Comparison of ENCODE assay signal across 25 cellular contexts in genomic region chr11:12857572-12857971, GRCh38.
DNase-seq lines count a peak whose midpoint lies in the region; FAIRE-seq and TF ChIP-seq lines count a peak whose summit lies in the region.
"Had no signal": no experiment of that assay in that cellular context is flagged by ENCODE, and none has a peak within 500 bp of the region (broad histone marks: within the 10 kb centered on the region; RNA-seq: fewer than 3 reads in every experiment).

No MANE protein-coding gene starts in this region.

- H3K4me1 Mint-ChIP-seq in H9, result peaks cover 43% of the 10 kb centered on the region in 2 experiments
- peaks cover 40% of the 10 kb centered on the region for H3K4me1 Mint-ChIP-seq in astrocyte (ENCODE audit: low read depth, unreplicated experiment)
- peaks cover 41% of the 10 kb centered on the region for H3K4me1 Mint-ChIP-seq in progenitor cell of endocrine pancreas (ENCODE audit: low read depth)

- no peak for FAIRE-seq in astrocyte (lab: Jason Lieb, UNC)
- FAIRE-seq: A204.1, HTR-8/SVneo, RCC 7860 had no signal

- H3K36me3 Mint-ChIP-seq in H9 (ENCODE audit: insufficient read depth in 1 of 3, low read depth in 3 of 3), result peaks cover 3 to 8% (median 4%) of the 10 kb centered on the region in 3 experiments; a peak in 3 of 7 replicates
- H3K36me3 Mint-ChIP-seq in astrocyte (ENCODE audit: low read depth, unreplicated experiment), result peaks cover 30% of the 10 kb centered on the region
- no peaks in the 10 kb centered on the region for H3K36me3 Mint-ChIP-seq in progenitor cell of endocrine pancreas (ENCODE audit: insufficient read depth)

- H3K9me3 ChIP-seq in H9 (ENCODE audit: control insufficient read depth, low read depth, low read length) (no peaks in the 10 kb centered on the region), astrocyte (ENCODE audit: insufficient read depth, low read depth, low read length) (no peaks in the 10 kb centered on the region), mesenchymal stem cell (ENCODE audit: control insufficient read depth, low read length) (no peaks in the 10 kb centered on the region)
- H3K9me3 ChIP-seq: BLaER1 treated with 17β-estradiol and CSF1 and Interleukin-3, amounts not matched to agents 10 nM and 100 nM had no signal

- H3T11ph ChIP-seq in H9 (ENCODE audit: low read length), result no peak overlapping the region

- H2BK5ac ChIP-seq in H9 (ENCODE audit: insufficient read length, low read length) (no peak overlapping the region), mesenchymal stem cell (ENCODE audit: low read depth, low read length, poor library complexity, severe bottlenecking) (no peak overlapping the region)

- H2BK120ac ChIP-seq in H9 (ENCODE audit: low read depth, low read length, poor library complexity, severe bottlenecking) (no peak overlapping the region), mesenchymal stem cell (ENCODE audit: low read depth, low read length) (no peak overlapping the region)

- H3K23ac ChIP-seq in H9 (ENCODE audit: insufficient read length, low read depth, low read length), result no peak overlapping the region
- H3K23ac ChIP-seq in mesenchymal stem cell (ENCODE audit: low read length in 2 of 2), result no peak overlapping the region

- H4K5ac ChIP-seq in H9 (ENCODE audit: insufficient read length, low read depth, low read length), result no peak overlapping the region

- H4K91ac ChIP-seq in H9 (ENCODE audit: insufficient read length, low read depth, low read length) (no peak overlapping the region), mesenchymal stem cell (ENCODE audit: low read length) (no peak overlapping the region)

- H2BK20ac ChIP-seq in H9 (ENCODE audit: low read depth, low read length, poor library complexity, severe bottlenecking), result no peak overlapping the region

- H2AK5ac ChIP-seq in H9 (ENCODE audit: insufficient read length, low read length), result no peak overlapping the region
- no peak overlapping the region for H2AK5ac ChIP-seq in mesenchymal stem cell (ENCODE audit: low read length, severe bottlenecking)

- H4K8ac ChIP-seq in H9 (replicated peaks; ENCODE audit: insufficient read length, low read depth, low read length) (no peak overlapping the region), mesenchymal stem cell (ENCODE audit: low read length) (peak overlapping the region; percentile 24)

- in situ Hi-C loops in ACHN (cut with HindIII; ENCODE audit: low pct_ligation_motif_present, low pct_unique_long_range_greater_than_20kb, low sequenced_read_pairs), result no loop called here

- no peaks in the 10 kb centered on the region for H3K27me3 ChIP-seq in H9 (ENCODE audit: insufficient read depth, low read length)
- no peaks in the 10 kb centered on the region for H3K27me3 ChIP-seq in astrocyte (ENCODE audit: insufficient read depth, low read length)
- no peaks in the 10 kb centered on the region for H3K27me3 ChIP-seq in mesenchymal stem cell (ENCODE audit: control insufficient read depth in 1 of 2, insufficient read depth in 1 of 2, low read length in 2 of 2)
- H3K27me3 ChIP-seq: BLaER1 treated with 17β-estradiol and CSF1 and Interleukin-3, amounts not matched to agents 10 nM and 100 nM had no signal

- H3K4me3 Mint-ChIP-seq in H9, result no peak overlapping the region
- no peak overlapping the region for H3K4me3 Mint-ChIP-seq in astrocyte (ENCODE audit: unreplicated experiment)
- H3K4me3 Mint-ChIP-seq in progenitor cell of endocrine pancreas (ENCODE audit: low read depth), result no peak overlapping the region
- H3K4me3 Mint-ChIP-seq: CD4-positive, alpha-beta T cell had no signal

- H3K27me3 Mint-ChIP-seq in H9 (ENCODE audit: low read depth) (no peaks in the 10 kb centered on the region), astrocyte (ENCODE audit: low read depth, unreplicated experiment) (no peaks in the 10 kb centered on the region), progenitor cell of endocrine pancreas (no peaks in the 10 kb centered on the region)

- H3K4ac ChIP-seq in H9 (ENCODE audit: low read depth, low read length) (no peak overlapping the region), mesenchymal stem cell (ENCODE audit: low read depth in 1 of 2, low read length in 2 of 2) (no peak overlapping the region)

- H2AFZ ChIP-seq in H9 (ENCODE audit: low read length) (no peak overlapping the region), astrocyte (ENCODE audit: low read depth, low read length) (no peak overlapping the region), mesenchymal stem cell (ENCODE audit: low read depth, low read length) (no peak overlapping the region)

- no peak overlapping the region for H3K27ac ChIP-seq in H9 (ENCODE audit: insufficient read length, low read depth, low read length)
- no peak overlapping the region for H3K27ac ChIP-seq in astrocyte (ENCODE audit: low read depth, low read length)
- no peak overlapping the region for H3K27ac ChIP-seq in mesenchymal stem cell (ENCODE audit: low read length, poor library complexity, severe bottlenecking)
- H3K27ac ChIP-seq: BLaER1 treated with 17β-estradiol and CSF1 and Interleukin-3, amounts not matched to agents 10 nM and 100 nM; SK-N-MC had no signal

- H2BK15ac ChIP-seq in H9 (ENCODE audit: low read depth, low read length) (no peak overlapping the region), mesenchymal stem cell (ENCODE audit: low read depth, poor library complexity, severe bottlenecking) (no peak overlapping the region)

- no peak overlapping the region for H3K14ac ChIP-seq in H9 (ENCODE audit: insufficient read depth, low read length)
- no peak overlapping the region for H3K14ac ChIP-seq in mesenchymal stem cell (ENCODE audit: low read length in 2 of 2)

- TF ChIP-seq CTCF in H9 (conservative IDR thresholded peaks at IDR 0.05), result no peak
- no peak for TF ChIP-seq CTCF in astrocyte (IDR thresholded peaks at IDR 0.05; ENCODE audit: insufficient read depth, low read depth, low read length)
- no peak for TF ChIP-seq CTCF in progenitor cell of endocrine pancreas (IDR thresholded peaks at IDR 0.05; ENCODE audit: unreplicated experiment)
- TF ChIP-seq CTCF in GM20000 (IDR thresholded peaks at IDR 0.05; ENCODE audit: extremely low read depth, missing control alignments), result no peak

- H3K18ac ChIP-seq in H9 (ENCODE audit: insufficient read length, low read depth, low read length) (no peak overlapping the region), mesenchymal stem cell (ENCODE audit: low read depth in 1 of 2, low read length in 2 of 2) (peak overlapping the region in 1 of 2 experiments; percentile 39)

- H3K4me2 ChIP-seq in H9 (ENCODE audit: insufficient read depth, insufficient read length, low read length), result no peak overlapping the region
- no peak overlapping the region for H3K4me2 ChIP-seq in astrocyte (ENCODE audit: low read length)
- H3K4me2 ChIP-seq in mesenchymal stem cell (ENCODE audit: low read length, poor library complexity, severe bottlenecking), result no peak overlapping the region
- H3K4me2 ChIP-seq: BLaER1 treated with 17β-estradiol and CSF1 and Interleukin-3, amounts not matched to agents 10 nM and 100 nM had no signal

- H3K36me3 ChIP-seq in astrocyte (ENCODE audit: insufficient read depth, low read length), result no peaks in the 10 kb centered on the region
- peaks cover 8% of the 10 kb centered on the region in 2 experiments for H3K36me3 ChIP-seq in mesenchymal stem cell (ENCODE audit: control insufficient read depth in 1 of 2, insufficient read depth in 2 of 2, low read depth in 1 of 2, low read length in 2 of 2)
- H3K36me3 ChIP-seq: BLaER1 treated with 17β-estradiol and CSF1 and Interleukin-3, amounts not matched to agents 10 nM and 100 nM had no signal

- H3K56ac ChIP-seq in H9 (ENCODE audit: insufficient read length, low read depth, low read length), result no peak overlapping the region

- peaks cover 5% of the 10 kb centered on the region; the same call in 1 of the 2 replicates for H3K4me1 ChIP-seq in H9 (ENCODE audit: insufficient read depth, low read length)
- H3K4me1 ChIP-seq in astrocyte (ENCODE audit: insufficient read depth, low read length), result peaks cover 5% of the 10 kb centered on the region
- peaks cover 19% of the 10 kb centered on the region for H3K4me1 ChIP-seq in mesenchymal stem cell (ENCODE audit: control insufficient read depth, insufficient read depth, low read depth, low read length)
- H3K4me1 ChIP-seq: BLaER1 treated with 17β-estradiol and CSF1 and Interleukin-3, amounts not matched to agents 10 nM and 100 nM had no signal

- H4K20me1 ChIP-seq in H9 (ENCODE audit: control insufficient read depth, insufficient read depth, insufficient read length) (no peaks in the 10 kb centered on the region), astrocyte (ENCODE audit: insufficient read depth, low read length) (peaks cover 90% of the 10 kb centered on the region)
- H4K20me1 ChIP-seq: BLaER1 treated with 17β-estradiol and CSF1 and Interleukin-3, amounts not matched to agents 10 nM and 100 nM had no signal

- H3K9ac ChIP-seq in H9 (ENCODE audit: extremely low read depth, insufficient read length, low read length), result no peak overlapping the region
- no peak overlapping the region for H3K9ac ChIP-seq in astrocyte (ENCODE audit: low read length)
- no peak overlapping the region for H3K9ac ChIP-seq in mesenchymal stem cell (ENCODE audit: low read length)
- H3K9ac ChIP-seq: BLaER1 treated with 17β-estradiol and CSF1 and Interleukin-3, amounts not matched to agents 10 nM and 100 nM had no signal

- H2BK12ac ChIP-seq in H9 (ENCODE audit: insufficient read length, low read depth, low read length) (no peak overlapping the region), mesenchymal stem cell (ENCODE audit: low read length in 2 of 2) (no peak overlapping the region)

- H3K9me3 Mint-ChIP-seq in H9 (no peaks in the 10 kb centered on the region), astrocyte (ENCODE audit: unreplicated experiment) (no peaks in the 10 kb centered on the region), progenitor cell of endocrine pancreas (ENCODE audit: low read depth) (no peaks in the 10 kb centered on the region)
- H3K9me3 Mint-ChIP-seq: CD4-positive, alpha-beta T cell had no signal

- DNase-seq in H9 (no peak), astrocyte (ENCODE audit: low read depth) (no peak), mesenchymal stem cell (no peak), progenitor cell of endocrine pancreas (ENCODE audit: low spot score, unreplicated experiment) (no peak), NCI-H128 (lab: John Stamatoyannopoulos, UW; ENCODE audit: unreplicated experiment) (no peak), HT-29 (ENCODE audit: low spot score) (no peak), ACHN (no peak), GM20000 (ENCODE audit: low spot score) (no peak)
- DNase-seq: AML-193; CD4-positive, alpha-beta T cell; COR-L47; DMS53; KBM-7; MM.1S; NCI-H1417; NCI-H187; NCI-H2171 treated with DMSO at 0.1 percent for 48 hours; NCI-H524; NCI-H774; SIG-M5 had no signal

- H3K4me3 ChIP-seq in astrocyte (ENCODE audit: insufficient read depth, low read depth, low read length) (no peak overlapping the region), mesenchymal stem cell (ENCODE audit: insufficient read depth in 1 of 2, low read depth in 1 of 2, low read length in 2 of 2) (no peak overlapping the region)
- H3K4me3 ChIP-seq: BLaER1 treated with 17β-estradiol and CSF1 and Interleukin-3, amounts not matched to agents 10 nM and 100 nM; SK-N-MC had no signal

- no CpG with 5 or more reads among the region's 5 CpGs for WGBS in H9 (ENCODE audit: extremely low coverage, insufficient read length, low lambda C conversion rate)
- 96% methylated on average over 5 of the region's 5 CpGs for WGBS in mesenchymal stem cell

- H3K79me1 ChIP-seq in H9 (ENCODE audit: insufficient read depth, low read depth, low read length, poor library complexity, severe bottlenecking) (no peaks in the 10 kb centered on the region), mesenchymal stem cell (replicated peaks; ENCODE audit: low read length, poor library complexity, severe bottlenecking) (peaks cover 24% of the 10 kb centered on the region)

- H3K27ac Mint-ChIP-seq in H9 (peak overlapping the region in 2 of 3 experiments; percentile 87 to 93; a peak in 5 of 7 replicates), astrocyte (ENCODE audit: unreplicated experiment) (peak overlapping the region; percentile 66), progenitor cell of endocrine pancreas (peak overlapping the region; percentile 56)
- H3K27ac Mint-ChIP-seq: CD4-positive, alpha-beta T cell had no signal

- H3K79me2 ChIP-seq in H9 (ENCODE audit: insufficient read depth, low read length) (peaks cover 3% of the 10 kb centered on the region; the same call in 1 of the 2 replicates), astrocyte (ENCODE audit: insufficient read depth, low read length) (peaks cover 83% of the 10 kb centered on the region)

- H3K23me2 ChIP-seq in H9 (ENCODE audit: insufficient read length, low read depth, low read length, poor library complexity, severe bottlenecking), result no peaks in the 10 kb centered on the region
